ENCODE assay signal across 1 cellular context in genomic region chr10:43461950-43462349, GRCh38.
TF ChIP-seq lines count a peak whose summit lies in the region.

No MANE protein-coding gene starts in this region.

TF ChIP-seq in GM23338, 12 proteins besides CTCF, POLR2A, EP300 and RAD21 (continued from another document):
- TF ChIP-seq ZNF462 (CRISPR knock-in tag; IDR thresholded peaks at IDR 0.05) (no peak), CREB1 (CRISPR knock-in tag; IDR thresholded peaks at IDR 0.05; ENCODE audit: low read depth) (no peak), EZH2phosphoT487 (IDR thresholded peaks at IDR 0.05; ENCODE audit: unreplicated experiment) (no peak), JUNB (IDR thresholded peaks at IDR 0.05; ENCODE audit: unreplicated experiment) (no peak), NANOG (IDR thresholded peaks at IDR 0.05; ENCODE audit: borderline replicate concordance) (no peak), ZNF114 (CRISPR knock-in tag; IDR thresholded peaks at IDR 0.05) (no peak), STAT1 (IDR thresholded peaks at IDR 0.05; ENCODE audit: unreplicated experiment) (no peak), POLR2AphosphoS5 (IDR thresholded peaks at IDR 0.05; ENCODE audit: low read depth) (no peak), EZH2 (IDR thresholded peaks at IDR 0.05; ENCODE audit: low read depth, unreplicated experiment) (no peak), ETS1 (IDR thresholded peaks at IDR 0.05) (no peak)
